In genomic region chr10:15202301-15202621, GRCh38 we compare ENCODE assay signal across 1 cellular context.
TF ChIP-seq lines count a peak whose summit lies in the region.

No MANE protein-coding gene starts in this region.

TF ChIP-seq in Ishikawa, 13 proteins besides CTCF, POLR2A, EP300 and RAD21:
- TF ChIP-seq USF1 (IDR thresholded peaks at IDR 0.05): peak; percentile 57; the same call in 1 of the 2 replicates
